8 cellular contexts compared by ENCODE assay signal in genomic region chr3:32175607-32176197, GRCh38.
DNase-seq lines count a peak whose midpoint lies in the region; ATAC-seq, FAIRE-seq and TF ChIP-seq lines count a peak whose summit lies in the region.

No MANE protein-coding gene starts in this region.

- H3K9me3 Mint-ChIP-seq in natural killer cell: peaks cover 0 to 5% of the 10 kb centered on the region in 2 donors
- H3K9me3 Mint-ChIP-seq in natural killer cell treated with Interleukin-12 subunit alpha and Interleukin-12 subunit beta and Interleukin-15 and Interleukin-18, amount 100 ng/mL, for 72 hours: no peaks in the 10 kb centered on the region
- H3K9me3 Mint-ChIP-seq in type B pancreatic cell: peaks cover 9% of the 10 kb centered on the region

- ATAC-seq in natural killer cell (peak in 1 of 3 donors; percentile 53), HG02759 (IDR thresholded peaks at IDR 0.05; ENCODE audit: unreplicated experiment) (no peak)
- ATAC-seq in natural killer cell treated with Interleukin-12 subunit alpha and Interleukin-12 subunit beta and Interleukin-15 and Interleukin-18, amount 100 ng/mL, for 72 hours: no peak

- FAIRE-seq in TTC549 (lab: Jason Lieb, UNC): peak; percentile 63

- peaks cover 0 to 5% of the 10 kb centered on the region in 2 donors for H3K27me3 Mint-ChIP-seq in natural killer cell (ENCODE audit: low read depth in 2 of 2)
- peaks cover 5 to 19% of the 10 kb centered on the region in 2 donors for H3K27me3 Mint-ChIP-seq in natural killer cell treated with Interleukin-12 subunit alpha and Interleukin-12 subunit beta and Interleukin-15 and Interleukin-18, amount 100 ng/mL, for 72 hours
- no peaks in the 10 kb centered on the region for H3K27me3 Mint-ChIP-seq in type B pancreatic cell

- no peak overlapping the region for H3K4me3 Mint-ChIP-seq in natural killer cell
- H3K4me3 Mint-ChIP-seq in natural killer cell treated with Interleukin-12 subunit alpha and Interleukin-12 subunit beta and Interleukin-15 and Interleukin-18, amount 100 ng/mL, for 72 hours: no peak overlapping the region
- H3K4me3 Mint-ChIP-seq in type B pancreatic cell: no peak overlapping the region

- H3K4me1 Mint-ChIP-seq in natural killer cell (peaks cover 10 to 14% of the 10 kb centered on the region in 2 donors), type B pancreatic cell (ENCODE audit: unreplicated experiment) (peaks cover 6% of the 10 kb centered on the region)
- peaks cover 6 to 9% of the 10 kb centered on the region in 2 donors for H3K4me1 Mint-ChIP-seq in natural killer cell treated with Interleukin-12 subunit alpha and Interleukin-12 subunit beta and Interleukin-15 and Interleukin-18, amount 100 ng/mL, for 72 hours (ENCODE audit: low read depth in 2 of 2)

- TF ChIP-seq CTCF in natural killer cell (IDR thresholded peaks at IDR 0.05) (peak; percentile 73), type B pancreatic cell (conservative IDR thresholded peaks at IDR 0.05) (peak; percentile 86)

- H3K27ac Mint-ChIP-seq in natural killer cell: no peak overlapping the region
- no peak overlapping the region for H3K27ac Mint-ChIP-seq in natural killer cell treated with Interleukin-12 subunit alpha and Interleukin-12 subunit beta and Interleukin-15 and Interleukin-18, amount 100 ng/mL, for 72 hours
- no peak overlapping the region for H3K27ac Mint-ChIP-seq in type B pancreatic cell

- intact Hi-C loops in natural killer cell (cut with micrococcal nuclease): loop anchor here (2.0 to 10.0 kb wide), 3 partner anchors 165 to 489 kb away; no protein-coding TSS in a partner anchor

- H3K36me3 Mint-ChIP-seq in natural killer cell (peaks cover 9% of the 10 kb centered on the region), type B pancreatic cell (peaks cover 11% of the 10 kb centered on the region)
- peaks cover 7% of the 10 kb centered on the region for H3K36me3 Mint-ChIP-seq in natural killer cell treated with Interleukin-12 subunit alpha and Interleukin-12 subunit beta and Interleukin-15 and Interleukin-18, amount 100 ng/mL, for 72 hours

- DNase-seq in natural killer cell (no peak), NCI-H1105 treated with DMSO at 0.1 percent for 48 hours (lab: John Stamatoyannopoulos, UW) (peak; percentile 10), dedifferentiated amniotic fluid mesenchymal stem cell (ENCODE audit: extremely low spot score) (peak; percentile 65), mucosa of gallbladder (ENCODE audit: low spot score) (peak; percentile 46), type B pancreatic cell (ENCODE audit: extremely low spot score, unreplicated experiment) (no peak)
- DNase-seq in natural killer cell treated with Interleukin-12 subunit alpha and Interleukin-12 subunit beta and Interleukin-15 and Interleukin-18, amount 100 ng/mL, for 72 hours (ENCODE audit: low spot score): no peak

Comparison
In these comparisons a context has a peak if more than half of its experiments do, and no peak if none do; other contexts are left out.
1. DNase-seq: peak in NCI-H1105 treated with DMSO at 0.1 percent for 48 hours (single experiment), dedifferentiated amniotic fluid mesenchymal stem cell (single experiment) and mucosa of gallbladder (single experiment); none in natural killer cell (single experiment), natural killer cell treated with Interleukin-12 subunit alpha and Interleukin-12 subunit beta and Interleukin-15 and Interleukin-18, amount 100 ng/mL, for 72 hours (single experiment) and type B pancreatic cell (single experiment).